ENCODE assay signal across 15 cellular contexts in the genomic region with DNA sequence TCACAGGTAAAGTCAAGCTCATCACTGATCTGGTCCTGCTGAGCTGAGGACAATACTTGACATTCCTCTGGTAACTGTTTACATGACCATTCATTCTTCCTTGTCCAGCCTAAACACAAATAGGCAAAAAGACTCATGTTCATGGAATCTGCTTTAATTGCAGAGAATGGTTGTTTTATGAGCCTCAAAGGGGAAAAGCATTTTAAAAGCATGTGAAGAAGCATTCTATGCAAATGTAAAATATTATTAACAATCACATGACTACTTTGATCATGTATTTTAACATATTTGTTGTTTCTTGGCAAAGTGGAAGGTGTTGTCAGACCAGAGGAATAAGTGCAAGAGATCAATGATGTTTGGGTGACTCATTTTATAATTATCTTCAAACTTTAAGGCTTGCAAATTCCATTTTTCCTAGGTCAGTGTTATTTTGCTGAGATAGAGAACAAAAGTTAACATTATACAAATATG.
A peak's percentile ranks its signal among the peaks of the same experiment; 100 is the strongest.
DNase-seq lines count a peak whose midpoint lies in the region; ATAC-seq and TF ChIP-seq lines count a peak whose summit lies in the region.
"Had no signal": no experiment of that assay in that cellular context is flagged by ENCODE, and none has a peak within 500 bp of the region (broad histone marks: within the 10 kb centered on the region; RNA-seq: fewer than 3 reads in every experiment).

No MANE protein-coding gene starts in this region.

- H3K4me1 ChIP-seq in NT2/D1 (ENCODE audit: insufficient read depth, insufficient read length) (peaks cover 3% of the 10 kb centered on the region), mesodermal cell (ENCODE audit: control insufficient read depth, insufficient read depth, low read length, poor library complexity, severe bottlenecking) (peaks cover 30% of the 10 kb centered on the region), Peyer's patch (no peaks in the 10 kb centered on the region)

- TF ChIP-seq CTCF in epithelial cell of esophagus (IDR thresholded peaks at IDR 0.05; ENCODE audit: insufficient read depth, low read depth, low read length, missing control alignments) (no peak), Peyer's patch (IDR thresholded peaks at IDR 0.05) (no peak)

- TF ChIP-seq POLR2A in Peyer's patch (IDR thresholded peaks at IDR 0.05) = no peak

- H3K4me3 ChIP-seq in NT2/D1 (ENCODE audit: insufficient read length, low read depth) = no peak overlapping the region
- no peak overlapping the region for H3K4me3 ChIP-seq in epithelial cell of esophagus (ENCODE audit: low read length)
- H3K4me3 ChIP-seq in mesodermal cell (ENCODE audit: extremely low read depth, insufficient read depth, low read length, poor library complexity, severe bottlenecking) = no peak overlapping the region
- H3K4me3 ChIP-seq in Peyer's patch = no peak overlapping the region

- H3K27me3 ChIP-seq in NT2/D1 (ENCODE audit: insufficient read depth, insufficient read length) (no peaks in the 10 kb centered on the region), Peyer's patch (no peaks in the 10 kb centered on the region)

- H3K9me3 ChIP-seq in NT2/D1 (ENCODE audit: insufficient read depth, low read length) (no peaks in the 10 kb centered on the region), mesodermal cell (ENCODE audit: control insufficient read depth, low read length) (no peaks in the 10 kb centered on the region), Peyer's patch (no peaks in the 10 kb centered on the region)

- no peak overlapping the region for H3K9ac ChIP-seq in NT2/D1 (ENCODE audit: insufficient read length, low read depth)

- H3K27ac ChIP-seq in mesodermal cell (ENCODE audit: low read depth, low read length, severe bottlenecking) (peak overlapping the region; percentile 51), Peyer's patch (no peak overlapping the region)

- ATAC-seq in HG03097 (IDR thresholded peaks at IDR 0.05; ENCODE audit: low FRiP score, unreplicated experiment) = no peak
- ATAC-seq: stimulated activated naive CD8-positive, alpha-beta T cell treated with anti-CD3 and anti-CD28 coated beads, Interleukin-15, amount 100 ng/mL, for 72 hours; WTC11 had no signal

- DNase-seq in COLO829 (ENCODE audit: low spot score) (peak; percentile 23), NT2/D1 (ENCODE audit: low read depth, low spot score) (peak; percentile 20), epithelial cell of esophagus (ENCODE audit: low read depth) (peak; percentile 19), Peyer's patch (no peak), SW 1271 (lab: John Stamatoyannopoulos, UW) (no peak), NCI-H2196 (lab: John Stamatoyannopoulos, UW; ENCODE audit: unreplicated experiment) (no peak)
- DNase-seq: activated naive CD4-positive, alpha-beta T cell treated with anti-CD3 and anti-CD28 coated beads for 36 hours; caudate nucleus; Karpas-422; NCI-H524; posterior cingulate gyrus; stimulated activated naive CD8-positive, alpha-beta T cell treated with anti-CD3 and anti-CD28 coated beads, Interleukin-15, amount 100 ng/mL, for 72 hours had no signal

- H3K36me3 ChIP-seq in NT2/D1 (ENCODE audit: insufficient read depth, insufficient read length, low read length) (no peaks in the 10 kb centered on the region), mesodermal cell (ENCODE audit: control insufficient read depth, insufficient read depth, low read length) (no peaks in the 10 kb centered on the region), Peyer's patch (no peaks in the 10 kb centered on the region)

Comparison
In these comparisons a context has a peak if more than half of its experiments do, and no peak if none do; other contexts are left out.
1. DNase-seq: peak in COLO829 (single experiment), NT2/D1 (single experiment) and epithelial cell of esophagus (single experiment); none in Peyer's patch (0 of 3), SW 1271 (0 of 2) and NCI-H2196 (single experiment).